ENCODE assay signal across 1 cellular context in genomic region chr10:99804471-99804870, GRCh38.
TF ChIP-seq lines count a peak whose summit lies in the region.

No MANE protein-coding gene starts in this region.

TF ChIP-seq in HepG2, 621 proteins besides CTCF, POLR2A, EP300 and RAD21:
- no peak for TF ChIP-seq REL (CRISPR knock-in tag; conservative IDR thresholded peaks at IDR 0.05)
- TF ChIP-seq ZBTB33 (CRISPR knock-in tag; IDR thresholded peaks at IDR 0.05) = peak; percentile 96
